ENCODE assay signal across 1 cellular context in genomic region chr5:178368278-178368677, GRCh38.
TF ChIP-seq lines count a peak whose summit lies in the region.

No MANE protein-coding gene starts in this region.

TF ChIP-seq in K562, 482 proteins besides CTCF, POLR2A, EP300 and RAD21 (continued from another document):
- no peak for TF ChIP-seq RREB1 (CRISPR knock-in tag; IDR thresholded peaks at IDR 0.05)
- TF ChIP-seq NUFIP1 (IDR thresholded peaks at IDR 0.05; ENCODE audit: partially characterized antibody): no peak
